ENCODE assay signal across 20 cellular contexts in the genomic region with DNA sequence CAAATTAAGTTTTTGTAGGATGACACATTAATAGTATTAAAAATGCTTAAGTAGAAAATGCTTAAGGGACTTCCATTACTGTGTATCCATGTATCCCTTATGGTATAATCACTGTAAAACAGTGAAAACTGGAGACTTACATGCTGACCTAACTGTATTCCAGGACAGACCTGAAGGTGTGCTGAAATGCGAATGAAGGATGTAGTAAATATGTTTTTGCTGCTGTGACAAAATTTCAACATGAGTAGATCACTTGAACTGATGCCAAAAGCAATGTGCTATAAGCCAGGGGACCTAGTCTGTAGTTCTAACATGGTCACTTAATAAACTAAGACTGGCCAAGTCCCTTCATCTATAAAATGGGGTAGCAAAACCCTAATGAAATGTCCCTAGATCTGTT.
"Had no signal": no experiment of that assay in that cellular context is flagged by ENCODE, and none has a peak within 500 bp of the region (broad histone marks: within the 10 kb centered on the region; RNA-seq: fewer than 3 reads in every experiment).

No MANE protein-coding gene starts in this region.

- H3K9me3 Mint-ChIP-seq: activated CD4-positive, alpha-beta T cell treated with anti-CD3 and anti-CD28 coated beads, Interleukin-2, amount 10 ng/mL, durations not matched to agents 7 days and 5 days; activated naive CD4-positive, alpha-beta T cell treated with anti-CD3 and anti-CD28 coated beads, Interleukin-2, amount 10 ng/mL, durations not matched to agents 7 days and 5 days; central memory CD8-positive, alpha-beta T cell; mesothelial cell of epicardium; natural killer cell treated with Interleukin-12 subunit alpha and Interleukin-12 subunit beta and Interleukin-15 and Interleukin-18, amount 100 ng/mL, for 72 hours; stimulated activated naive CD8-positive, alpha-beta T cell treated with anti-CD3 and anti-CD28 coated beads, Interleukin-15, Interleukin-2, amounts not matched to agents 100 ng/mL and 50 ng/mL, for 24 hours had no signal

- DNase-seq: activated CD4-positive, alpha-beta T cell treated with anti-CD3 and anti-CD28 coated beads, Interleukin-2, amount 10 ng/mL, durations not matched to agents 7 days and 5 days; activated CD8-positive, alpha-beta memory T cell treated with anti-CD3 and anti-CD28 coated beads for 24 hours; activated CD8-positive, alpha-beta memory T cell treated with anti-CD3 and anti-CD28 coated beads, Interleukin-2, amount 50 U/mL, for 48 hours; activated effector memory CD4-positive, alpha-beta T cell treated with Interleukin-2 at 50 U/mL for 16 hours; activated naive CD4-positive, alpha-beta T cell treated with anti-CD3 and anti-CD28 coated beads, Interleukin-2, amount 10 ng/mL, durations not matched to agents 7 days and 5 days; activated T-cell treated with anti-CD3 and anti-CD28 coated beads, Interleukin-2, amount 50 U/mL, for 48 hours; colonic mucosa; erythroblast; head of caudate nucleus; kidney; nucleus accumbens; uterus had no signal

- H3K36me3 Mint-ChIP-seq: mesothelial cell of epicardium; natural killer cell treated with Interleukin-12 subunit alpha and Interleukin-12 subunit beta and Interleukin-15 and Interleukin-18, amount 100 ng/mL, for 72 hours had no signal

- H3K27ac Mint-ChIP-seq: activated CD4-positive, alpha-beta T cell treated with anti-CD3 and anti-CD28 coated beads, Interleukin-2, amount 10 ng/mL, durations not matched to agents 7 days and 5 days; activated naive CD4-positive, alpha-beta T cell treated with anti-CD3 and anti-CD28 coated beads, Interleukin-2, amount 10 ng/mL, durations not matched to agents 7 days and 5 days; mesothelial cell of epicardium; natural killer cell treated with Interleukin-12 subunit alpha and Interleukin-12 subunit beta and Interleukin-15 and Interleukin-18, amount 100 ng/mL, for 72 hours; stimulated activated naive CD8-positive, alpha-beta T cell treated with anti-CD3 and anti-CD28 coated beads, Interleukin-15, Interleukin-2, amounts not matched to agents 100 ng/mL and 50 ng/mL, for 24 hours had no signal

- H3K4me3 ChIP-seq: ascending aorta, colonic mucosa, lung, tibial nerve, uterus had no signal

- H3K4me3 Mint-ChIP-seq: activated CD4-positive, alpha-beta T cell treated with anti-CD3 and anti-CD28 coated beads, Interleukin-2, amount 10 ng/mL, durations not matched to agents 7 days and 5 days; activated naive CD4-positive, alpha-beta T cell treated with anti-CD3 and anti-CD28 coated beads, Interleukin-2, amount 10 ng/mL, durations not matched to agents 7 days and 5 days; central memory CD8-positive, alpha-beta T cell; mesothelial cell of epicardium; natural killer cell treated with Interleukin-12 subunit alpha and Interleukin-12 subunit beta and Interleukin-15 and Interleukin-18, amount 100 ng/mL, for 72 hours; stimulated activated naive CD8-positive, alpha-beta T cell treated with anti-CD3 and anti-CD28 coated beads, Interleukin-15, Interleukin-2, amounts not matched to agents 100 ng/mL and 50 ng/mL, for 24 hours had no signal

- H3K4me1 ChIP-seq: ascending aorta, colonic mucosa, uterus had no signal

- H3K36me3 ChIP-seq: ascending aorta, colonic mucosa, tibial nerve, uterus had no signal

- H3K9me3 ChIP-seq: ascending aorta, colonic mucosa, tibial nerve, uterus had no signal

- H3K27ac ChIP-seq: ascending aorta, colonic mucosa, tibial nerve, uterus had no signal

- H3K27me3 Mint-ChIP-seq: activated CD4-positive, alpha-beta T cell treated with anti-CD3 and anti-CD28 coated beads, Interleukin-2, amount 10 ng/mL, durations not matched to agents 7 days and 5 days; activated naive CD4-positive, alpha-beta T cell treated with anti-CD3 and anti-CD28 coated beads, Interleukin-2, amount 10 ng/mL, durations not matched to agents 7 days and 5 days; central memory CD8-positive, alpha-beta T cell; natural killer cell treated with Interleukin-12 subunit alpha and Interleukin-12 subunit beta and Interleukin-15 and Interleukin-18, amount 100 ng/mL, for 72 hours; stimulated activated naive CD8-positive, alpha-beta T cell treated with anti-CD3 and anti-CD28 coated beads, Interleukin-15, Interleukin-2, amounts not matched to agents 100 ng/mL and 50 ng/mL, for 24 hours had no signal

- ATAC-seq: left lobe of liver; natural killer cell treated with Interleukin-12 subunit alpha and Interleukin-12 subunit beta and Interleukin-15 and Interleukin-18, amount 100 ng/mL, for 72 hours had no signal

- H3K27me3 ChIP-seq: ascending aorta, colonic mucosa, tibial nerve, uterus had no signal
